Comparison of ENCODE assay signal across 1 cellular context in the genomic region with DNA sequence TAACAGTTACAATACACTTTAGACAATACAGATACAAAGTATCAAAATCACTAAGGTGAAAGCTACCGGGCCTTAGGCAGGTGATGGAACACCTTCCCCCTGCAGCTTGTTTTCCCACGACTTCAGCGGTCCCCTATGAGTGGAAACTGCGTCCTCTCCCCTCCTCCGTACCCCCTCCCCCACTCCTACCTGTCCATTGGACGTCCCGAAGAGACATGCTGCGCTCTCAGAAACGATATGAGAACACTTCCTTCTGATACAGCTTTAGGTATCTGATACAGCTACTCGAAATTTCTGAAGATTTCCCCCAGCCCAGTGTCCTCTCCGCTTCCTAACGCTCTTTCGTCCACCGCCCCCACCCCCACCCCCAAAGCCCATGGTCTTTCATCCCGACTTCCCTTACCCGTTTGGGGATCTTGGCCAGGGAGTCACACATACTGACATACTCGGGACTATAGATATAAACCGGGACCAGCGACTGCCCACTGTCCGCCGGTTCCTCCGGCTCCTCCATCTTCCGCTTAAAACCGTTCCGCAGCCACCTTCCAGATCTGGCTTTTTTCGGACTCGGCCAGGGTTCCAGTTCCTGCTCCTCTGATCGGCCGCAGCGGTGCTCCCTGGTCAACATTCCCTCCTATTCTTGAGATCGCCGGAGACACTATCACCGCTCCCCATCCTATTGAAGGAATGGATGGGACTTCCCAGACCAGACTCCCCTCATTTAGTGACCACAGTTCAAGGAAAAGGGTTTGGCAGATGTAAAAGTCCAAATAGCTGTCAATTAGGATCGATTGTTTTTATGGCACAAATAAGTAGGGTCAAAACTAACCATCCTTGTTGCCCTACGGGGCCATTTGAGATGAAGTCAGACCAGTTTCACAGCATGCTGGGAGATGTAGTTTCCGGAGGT.
A peak's percentile ranks its signal among the peaks of the same experiment; 100 is the strongest.
TF ChIP-seq lines count a peak whose summit lies in the region.

A gene (minus strand): TSS at position 596 of the 910 bp plus-strand sequence. CDS start 82 bp downstream, at position 514.

TF ChIP-seq in HepG2, 621 proteins besides CTCF, POLR2A, EP300 and RAD21 (continued from another document and continues in another):
- TF ChIP-seq, protein P1, sequence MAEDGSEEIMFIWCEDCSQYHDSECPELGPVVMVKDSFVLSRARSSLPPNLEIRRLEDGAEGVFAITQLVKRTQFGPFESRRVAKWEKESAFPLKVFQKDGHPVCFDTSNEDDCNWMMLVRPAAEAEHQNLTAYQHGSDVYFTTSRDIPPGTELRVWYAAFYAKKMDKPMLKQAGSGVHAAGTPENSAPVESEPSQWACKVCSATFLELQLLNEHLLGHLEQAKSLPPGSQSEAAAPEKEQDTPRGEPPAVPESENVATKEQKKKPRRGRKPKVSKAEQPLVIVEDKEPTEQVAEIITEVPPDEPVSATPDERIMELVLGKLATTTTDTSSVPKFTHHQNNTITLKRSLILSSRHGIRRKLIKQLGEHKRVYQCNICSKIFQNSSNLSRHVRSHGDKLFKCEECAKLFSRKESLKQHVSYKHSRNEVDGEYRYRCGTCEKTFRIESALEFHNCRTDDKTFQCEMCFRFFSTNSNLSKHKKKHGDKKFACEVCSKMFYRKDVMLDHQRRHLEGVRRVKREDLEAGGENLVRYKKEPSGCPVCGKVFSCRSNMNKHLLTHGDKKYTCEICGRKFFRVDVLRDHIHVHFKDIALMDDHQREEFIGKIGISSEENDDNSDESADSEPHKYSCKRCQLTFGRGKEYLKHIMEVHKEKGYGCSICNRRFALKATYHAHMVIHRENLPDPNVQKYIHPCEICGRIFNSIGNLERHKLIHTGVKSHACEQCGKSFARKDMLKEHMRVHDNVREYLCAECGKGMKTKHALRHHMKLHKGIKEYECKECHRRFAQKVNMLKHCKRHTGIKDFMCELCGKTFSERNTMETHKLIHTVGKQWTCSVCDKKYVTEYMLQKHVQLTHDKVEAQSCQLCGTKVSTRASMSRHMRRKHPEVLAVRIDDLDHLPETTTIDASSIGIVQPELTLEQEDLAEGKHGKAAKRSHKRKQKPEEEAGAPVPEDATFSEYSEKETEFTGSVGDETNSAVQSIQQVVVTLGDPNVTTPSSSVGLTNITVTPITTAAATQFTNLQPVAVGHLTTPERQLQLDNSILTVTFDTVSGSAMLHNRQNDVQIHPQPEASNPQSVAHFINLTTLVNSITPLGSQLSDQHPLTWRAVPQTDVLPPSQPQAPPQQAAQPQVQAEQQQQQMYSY (CRISPR knock-in tag; IDR thresholded peaks at IDR 0.05): 0 out of 2 replicates have a peak, but pooled peaks have one; percentile 66
- TF ChIP-seq MAFF (IDR thresholded peaks at IDR 0.05; ENCODE audit: low read depth, low read length) (no peak), IRX3 (CRISPR knock-in tag; IDR thresholded peaks at IDR 0.05; ENCODE audit: borderline replicate concordance, low read depth) (no peak), ZNF143 (CRISPR knock-in tag; IDR thresholded peaks at IDR 0.05) (peak; percentile 93), ZNF549 (CRISPR knock-in tag; IDR thresholded peaks at IDR 0.05) (no peak), EED (CRISPR knock-in tag; IDR thresholded peaks at IDR 0.05) (no peak), EHMT2 (IDR thresholded peaks at IDR 0.05; ENCODE audit: borderline replicate concordance, low read depth, low read length) (peak; percentile 76; the same call in 1 of the 2 replicates), PHB2 (IDR thresholded peaks at IDR 0.05; ENCODE audit: partially characterized antibody) (no peak), ZNF180 (CRISPR knock-in tag; IDR thresholded peaks at IDR 0.05; ENCODE audit: borderline replicate concordance, low read depth) (no peak), ZMYM2 (CRISPR knock-in tag; IDR thresholded peaks at IDR 0.05) (no peak), KMT2B (CRISPR knock-in tag; IDR thresholded peaks at IDR 0.05) (peak; percentile 69), ZNF230 (CRISPR knock-in tag; IDR thresholded peaks at IDR 0.05) (no peak), ZNF205 (CRISPR knock-in tag; IDR thresholded peaks at IDR 0.05) (no peak), ZKSCAN1 (IDR thresholded peaks at IDR 0.05; ENCODE audit: low read length) (no peak), PLRG1 (conservative IDR thresholded peaks at IDR 0.05) (no peak), ZNF260 (CRISPR knock-in tag; IDR thresholded peaks at IDR 0.05; ENCODE audit: borderline replicate concordance, low read depth) (no peak), MBNL3 (CRISPR knock-in tag; conservative IDR thresholded peaks at IDR 0.05) (no peak), TEAD2 (CRISPR knock-in tag; IDR thresholded peaks at IDR 0.05) (no peak), SNAPC2 (CRISPR knock-in tag; IDR thresholded peaks at IDR 0.05) (no peak), NFIC (IDR thresholded peaks at IDR 0.05; ENCODE audit: low read length) (0 out of 2 replicates have a peak, but pooled peaks have one; percentile 19), ZFP1 (CRISPR knock-in tag; IDR thresholded peaks at IDR 0.05) (no peak), KLF6 (CRISPR knock-in tag; IDR thresholded peaks at IDR 0.05) (no peak), CEBPG (CRISPR knock-in tag; IDR thresholded peaks at IDR 0.05) (no peak), NONO (IDR thresholded peaks at IDR 0.05) (no peak), NONO (CRISPR knock-in tag; conservative IDR thresholded peaks at IDR 0.05) (no peak), FOXA3 (CRISPR knock-in tag; IDR thresholded peaks at IDR 0.05) (no peak)
- TF ChIP-seq, protein P2, sequence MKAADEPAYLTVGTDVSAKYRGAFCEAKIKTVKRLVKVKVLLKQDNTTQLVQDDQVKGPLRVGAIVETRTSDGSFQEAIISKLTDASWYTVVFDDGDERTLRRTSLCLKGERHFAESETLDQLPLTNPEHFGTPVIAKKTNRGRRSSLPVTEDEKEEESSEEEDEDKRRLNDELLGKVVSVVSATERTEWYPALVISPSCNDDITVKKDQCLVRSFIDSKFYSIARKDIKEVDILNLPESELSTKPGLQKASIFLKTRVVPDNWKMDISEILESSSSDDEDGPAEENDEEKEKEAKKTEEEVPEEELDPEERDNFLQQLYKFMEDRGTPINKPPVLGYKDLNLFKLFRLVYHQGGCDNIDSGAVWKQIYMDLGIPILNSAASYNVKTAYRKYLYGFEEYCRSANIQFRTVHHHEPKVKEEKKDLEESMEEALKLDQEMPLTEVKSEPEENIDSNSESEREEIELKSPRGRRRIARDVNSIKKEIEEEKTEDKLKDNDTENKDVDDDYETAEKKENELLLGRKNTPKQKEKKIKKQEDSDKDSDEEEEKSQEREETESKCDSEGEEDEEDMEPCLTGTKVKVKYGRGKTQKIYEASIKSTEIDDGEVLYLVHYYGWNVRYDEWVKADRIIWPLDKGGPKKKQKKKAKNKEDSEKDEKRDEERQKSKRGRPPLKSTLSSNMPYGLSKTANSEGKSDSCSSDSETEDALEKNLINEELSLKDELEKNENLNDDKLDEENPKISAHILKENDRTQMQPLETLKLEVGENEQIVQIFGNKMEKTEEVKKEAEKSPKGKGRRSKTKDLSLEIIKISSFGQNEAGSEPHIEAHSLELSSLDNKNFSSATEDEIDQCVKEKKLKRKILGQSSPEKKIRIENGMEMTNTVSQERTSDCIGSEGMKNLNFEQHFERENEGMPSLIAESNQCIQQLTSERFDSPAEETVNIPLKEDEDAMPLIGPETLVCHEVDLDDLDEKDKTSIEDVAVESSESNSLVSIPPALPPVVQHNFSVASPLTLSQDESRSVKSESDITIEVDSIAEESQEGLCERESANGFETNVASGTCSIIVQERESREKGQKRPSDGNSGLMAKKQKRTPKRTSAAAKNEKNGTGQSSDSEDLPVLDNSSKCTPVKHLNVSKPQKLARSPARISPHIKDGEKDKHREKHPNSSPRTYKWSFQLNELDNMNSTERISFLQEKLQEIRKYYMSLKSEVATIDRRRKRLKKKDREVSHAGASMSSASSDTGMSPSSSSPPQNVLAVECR (CRISPR knock-in tag; IDR thresholded peaks at IDR 0.05; ENCODE audit: borderline replicate concordance): peak; percentile 33; the same call in 1 of the 2 replicates
- TF ChIP-seq, protein P3, sequence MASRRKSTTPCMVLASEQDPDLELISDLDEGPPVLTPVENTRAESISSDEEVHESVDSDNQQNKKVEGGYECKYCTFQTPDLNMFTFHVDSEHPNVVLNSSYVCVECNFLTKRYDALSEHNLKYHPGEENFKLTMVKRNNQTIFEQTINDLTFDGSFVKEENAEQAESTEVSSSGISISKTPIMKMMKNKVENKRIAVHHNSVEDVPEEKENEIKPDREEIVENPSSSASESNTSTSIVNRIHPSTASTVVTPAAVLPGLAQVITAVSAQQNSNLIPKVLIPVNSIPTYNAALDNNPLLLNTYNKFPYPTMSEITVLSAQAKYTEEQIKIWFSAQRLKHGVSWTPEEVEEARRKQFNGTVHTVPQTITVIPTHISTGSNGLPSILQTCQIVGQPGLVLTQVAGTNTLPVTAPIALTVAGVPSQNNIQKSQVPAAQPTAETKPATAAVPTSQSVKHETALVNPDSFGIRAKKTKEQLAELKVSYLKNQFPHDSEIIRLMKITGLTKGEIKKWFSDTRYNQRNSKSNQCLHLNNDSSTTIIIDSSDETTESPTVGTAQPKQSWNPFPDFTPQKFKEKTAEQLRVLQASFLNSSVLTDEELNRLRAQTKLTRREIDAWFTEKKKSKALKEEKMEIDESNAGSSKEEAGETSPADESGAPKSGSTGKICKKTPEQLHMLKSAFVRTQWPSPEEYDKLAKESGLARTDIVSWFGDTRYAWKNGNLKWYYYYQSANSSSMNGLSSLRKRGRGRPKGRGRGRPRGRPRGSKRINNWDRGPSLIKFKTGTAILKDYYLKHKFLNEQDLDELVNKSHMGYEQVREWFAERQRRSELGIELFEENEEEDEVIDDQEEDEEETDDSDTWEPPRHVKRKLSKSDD (CRISPR knock-in tag; IDR thresholded peaks at IDR 0.05; ENCODE audit: low read depth): no peak
- TF ChIP-seq, protein P4, sequence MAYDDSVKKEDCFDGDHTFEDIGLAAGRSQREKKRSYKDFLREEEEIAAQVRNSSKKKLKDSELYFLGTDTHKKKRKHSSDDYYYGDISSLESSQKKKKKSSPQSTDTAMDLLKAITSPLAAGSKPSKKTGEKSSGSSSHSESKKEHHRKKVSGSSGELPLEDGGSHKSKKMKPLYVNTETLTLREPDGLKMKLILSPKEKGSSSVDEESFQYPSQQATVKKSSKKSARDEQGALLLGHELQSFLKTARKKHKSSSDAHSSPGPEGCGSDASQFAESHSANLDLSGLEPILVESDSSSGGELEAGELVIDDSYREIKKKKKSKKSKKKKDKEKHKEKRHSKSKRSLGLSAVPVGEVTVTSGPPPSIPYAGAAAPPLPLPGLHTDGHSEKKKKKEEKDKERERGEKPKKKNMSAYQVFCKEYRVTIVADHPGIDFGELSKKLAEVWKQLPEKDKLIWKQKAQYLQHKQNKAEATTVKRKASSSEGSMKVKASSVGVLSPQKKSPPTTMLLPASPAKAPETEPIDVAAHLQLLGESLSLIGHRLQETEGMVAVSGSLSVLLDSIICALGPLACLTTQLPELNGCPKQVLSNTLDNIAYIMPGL (CRISPR knock-in tag; IDR thresholded peaks at IDR 0.05; ENCODE audit: borderline replicate concordance in 1 of 2, low read depth in 1 of 2): peak in 1 of 2 experiments; percentile 39; a peak in 1 of 4 replicates
- TF ChIP-seq, protein P5, sequence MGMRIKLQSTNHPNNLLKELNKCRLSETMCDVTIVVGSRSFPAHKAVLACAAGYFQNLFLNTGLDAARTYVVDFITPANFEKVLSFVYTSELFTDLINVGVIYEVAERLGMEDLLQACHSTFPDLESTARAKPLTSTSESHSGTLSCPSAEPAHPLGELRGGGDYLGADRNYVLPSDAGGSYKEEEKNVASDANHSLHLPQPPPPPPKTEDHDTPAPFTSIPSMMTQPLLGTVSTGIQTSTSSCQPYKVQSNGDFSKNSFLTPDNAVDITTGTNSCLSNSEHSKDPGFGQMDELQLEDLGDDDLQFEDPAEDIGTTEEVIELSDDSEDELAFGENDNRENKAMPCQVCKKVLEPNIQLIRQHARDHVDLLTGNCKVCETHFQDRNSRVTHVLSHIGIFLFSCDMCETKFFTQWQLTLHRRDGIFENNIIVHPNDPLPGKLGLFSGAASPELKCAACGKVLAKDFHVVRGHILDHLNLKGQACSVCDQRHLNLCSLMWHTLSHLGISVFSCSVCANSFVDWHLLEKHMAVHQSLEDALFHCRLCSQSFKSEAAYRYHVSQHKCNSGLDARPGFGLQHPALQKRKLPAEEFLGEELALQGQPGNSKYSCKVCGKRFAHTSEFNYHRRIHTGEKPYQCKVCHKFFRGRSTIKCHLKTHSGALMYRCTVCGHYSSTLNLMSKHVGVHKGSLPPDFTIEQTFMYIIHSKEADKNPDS (CRISPR knock-in tag; IDR thresholded peaks at IDR 0.05): no peak
- TF ChIP-seq, protein P6, sequence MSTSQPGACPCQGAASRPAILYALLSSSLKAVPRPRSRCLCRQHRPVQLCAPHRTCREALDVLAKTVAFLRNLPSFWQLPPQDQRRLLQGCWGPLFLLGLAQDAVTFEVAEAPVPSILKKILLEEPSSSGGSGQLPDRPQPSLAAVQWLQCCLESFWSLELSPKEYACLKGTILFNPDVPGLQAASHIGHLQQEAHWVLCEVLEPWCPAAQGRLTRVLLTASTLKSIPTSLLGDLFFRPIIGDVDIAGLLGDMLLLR (CRISPR knock-in tag; IDR thresholded peaks at IDR 0.05): no peak
- TF ChIP-seq, protein P7, sequence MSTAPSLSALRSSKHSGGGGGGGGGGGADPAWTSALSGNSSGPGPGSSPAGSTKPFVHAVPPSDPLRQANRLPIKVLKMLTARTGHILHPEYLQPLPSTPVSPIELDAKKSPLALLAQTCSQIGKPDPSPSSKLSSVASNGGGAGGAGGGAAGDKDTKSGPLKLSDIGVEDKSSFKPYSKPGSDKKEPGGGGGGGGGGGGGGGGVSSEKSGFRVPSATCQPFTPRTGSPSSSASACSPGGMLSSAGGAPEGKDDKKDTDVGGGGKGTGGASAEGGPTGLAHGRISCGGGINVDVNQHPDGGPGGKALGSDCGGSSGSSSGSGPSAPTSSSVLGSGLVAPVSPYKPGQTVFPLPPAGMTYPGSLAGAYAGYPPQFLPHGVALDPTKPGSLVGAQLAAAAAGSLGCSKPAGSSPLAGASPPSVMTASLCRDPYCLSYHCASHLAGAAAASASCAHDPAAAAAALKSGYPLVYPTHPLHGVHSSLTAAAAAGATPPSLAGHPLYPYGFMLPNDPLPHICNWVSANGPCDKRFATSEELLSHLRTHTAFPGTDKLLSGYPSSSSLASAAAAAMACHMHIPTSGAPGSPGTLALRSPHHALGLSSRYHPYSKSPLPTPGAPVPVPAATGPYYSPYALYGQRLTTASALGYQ (CRISPR knock-in tag; IDR thresholded peaks at IDR 0.05): 0 out of 2 replicates have a peak, but pooled peaks have one; percentile 38
- TF ChIP-seq, protein P8, sequence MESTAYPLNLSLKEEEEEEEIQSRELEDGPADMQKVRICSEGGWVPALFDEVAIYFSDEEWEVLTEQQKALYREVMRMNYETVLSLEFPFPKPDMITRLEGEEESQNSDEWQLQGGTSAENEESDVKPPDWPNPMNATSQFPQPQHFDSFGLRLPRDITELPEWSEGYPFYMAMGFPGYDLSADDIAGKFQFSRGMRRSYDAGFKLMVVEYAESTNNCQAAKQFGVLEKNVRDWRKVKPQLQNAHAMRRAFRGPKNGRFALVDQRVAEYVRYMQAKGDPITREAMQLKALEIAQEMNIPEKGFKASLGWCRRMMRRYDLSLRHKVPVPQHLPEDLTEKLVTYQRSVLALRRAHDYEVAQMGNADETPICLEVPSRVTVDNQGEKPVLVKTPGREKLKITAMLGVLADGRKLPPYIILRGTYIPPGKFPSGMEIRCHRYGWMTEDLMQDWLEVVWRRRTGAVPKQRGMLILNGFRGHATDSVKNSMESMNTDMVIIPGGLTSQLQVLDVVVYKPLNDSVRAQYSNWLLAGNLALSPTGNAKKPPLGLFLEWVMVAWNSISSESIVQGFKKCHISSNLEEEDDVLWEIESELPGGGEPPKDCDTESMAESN (CRISPR knock-in tag; conservative IDR thresholded peaks at IDR 0.05): no peak
